14 cellular contexts compared by ENCODE assay signal in the genomic region with DNA sequence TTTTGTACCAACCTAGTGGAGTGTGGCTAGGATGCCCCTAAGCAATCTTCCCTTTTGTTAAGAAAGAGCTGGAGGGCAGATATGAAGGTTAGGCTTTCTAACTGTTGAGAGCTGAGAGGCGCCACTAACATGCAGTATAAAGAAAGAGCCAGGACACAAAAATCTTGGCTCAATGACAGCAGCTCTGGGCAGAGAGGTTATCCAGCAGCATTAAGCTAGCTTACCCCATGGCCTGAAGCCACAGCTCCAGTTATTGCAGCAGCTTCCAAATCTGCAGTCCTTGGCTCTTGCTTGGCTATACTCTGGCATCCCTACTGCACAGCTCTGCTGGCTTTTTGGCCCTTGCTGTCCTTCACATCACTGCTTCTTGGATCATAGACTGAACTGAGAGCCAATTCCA.
A peak's percentile ranks its signal among the peaks of the same experiment; 100 is the strongest.
DNase-seq lines count a peak whose midpoint lies in the region; ATAC-seq and TF ChIP-seq lines count a peak whose summit lies in the region.
"Had no signal": no experiment of that assay in that cellular context is flagged by ENCODE, and none has a peak within 500 bp of the region (broad histone marks: within the 10 kb centered on the region; RNA-seq: fewer than 3 reads in every experiment).

No MANE protein-coding gene starts in this region.

- ATAC-seq in Right ventricle myocardium inferior (peak; percentile 99), esophagus mucosa (peak; percentile 25), right lobe of liver (peak; percentile 97 to 99 (median 98))
- ATAC-seq in activated naive CD8-positive, alpha-beta T cell treated with anti-CD3 and anti-CD28 coated beads, Interleukin-2, amount 50 U/mL, for 24 hours: no peak
- ATAC-seq: stimulated activated naive B cell treated with anti-CD40 and anti-IgM and Interleukin-4, amounts not matched to agents 10 μg/mL and 1 μg/mL and 100 μg/mL, for 72 hours had no signal

- H3K4me3 Mint-ChIP-seq in activated naive CD8-positive, alpha-beta T cell treated with anti-CD3 and anti-CD28 coated beads, Interleukin-2, amount 50 U/mL, for 24 hours: no peak overlapping the region
- H3K4me3 Mint-ChIP-seq: activated naive CD4-positive, alpha-beta T cell treated with anti-CD3 and anti-CD28 coated beads, Interleukin-2, amount 10 ng/mL, durations not matched to agents 7 days and 5 days; central memory CD8-positive, alpha-beta T cell; stimulated activated naive B cell treated with anti-CD40 and anti-IgM and Interleukin-4, amounts not matched to agents 10 μg/mL and 1 μg/mL and 100 μg/mL, for 72 hours had no signal

- no peaks in the 10 kb centered on the region for H3K9me3 Mint-ChIP-seq in activated naive CD8-positive, alpha-beta T cell treated with anti-CD3 and anti-CD28 coated beads, Interleukin-2, amount 50 U/mL, for 24 hours
- H3K9me3 Mint-ChIP-seq: activated naive CD4-positive, alpha-beta T cell treated with anti-CD3 and anti-CD28 coated beads, Interleukin-2, amount 10 ng/mL, durations not matched to agents 7 days and 5 days had no signal

- DNase-seq in Right ventricle myocardium inferior (ENCODE audit: missing footprints) (peak; percentile 77), right atrium auricular region (ENCODE audit: low spot score) (no peak), right lobe of liver (peak; percentile 52 to 91 (median 73)), SHP77 (lab: John Stamatoyannopoulos, UW) (no peak), NCI-H2227 treated with DMSO at 0.1 percent for 48 hours (lab: John Stamatoyannopoulos, UW) (no peak), NCI-H1105 (lab: John Stamatoyannopoulos, UW) (no peak)
- no peak for DNase-seq in activated naive CD8-positive, alpha-beta T cell treated with anti-CD3 and anti-CD28 coated beads, Interleukin-2, amount 50 U/mL, for 24 hours
- DNase-seq: ACHN; activated naive CD4-positive, alpha-beta T cell treated with anti-CD3 and anti-CD28 coated beads, Interleukin-2, amount 10 ng/mL, durations not matched to agents 7 days and 5 days; COR-L47; mesenchymal stem cell; stimulated activated naive B cell treated with anti-CD40 and anti-IgM and Interleukin-4, amounts not matched to agents 10 μg/mL and 1 μg/mL and 100 μg/mL, for 72 hours had no signal

- H3K9me3 ChIP-seq in right atrium auricular region (no peaks in the 10 kb centered on the region), right lobe of liver (no peaks in the 10 kb centered on the region)

- H3K4me3 ChIP-seq in right atrium auricular region (no peak overlapping the region), right lobe of liver (no peak overlapping the region)

- WGBS in right lobe of liver (ENCODE audit: insufficient coverage, low coverage, low lambda C conversion rate, missing lambda C conversion rate): 50% methylated on average over 1 of the region's 1 CpG

- TF ChIP-seq CTCF in right atrium auricular region (IDR thresholded peaks at IDR 0.05): peak in 1 of 2 donors; percentile 27
- peak in 2 of 4 donors; percentile 13 to 30 for TF ChIP-seq CTCF in right lobe of liver (IDR thresholded peaks at IDR 0.05)

- no peaks in the 10 kb centered on the region for H3K4me1 Mint-ChIP-seq in activated naive CD8-positive, alpha-beta T cell treated with anti-CD3 and anti-CD28 coated beads, Interleukin-2, amount 50 U/mL, for 24 hours
- H3K4me1 Mint-ChIP-seq: activated naive CD4-positive, alpha-beta T cell treated with anti-CD3 and anti-CD28 coated beads, Interleukin-2, amount 10 ng/mL, durations not matched to agents 7 days and 5 days; central memory CD8-positive, alpha-beta T cell had no signal

- H3K4me1 ChIP-seq in right atrium auricular region (peaks cover 0 to 9% of the 10 kb centered on the region in 2 donors), right lobe of liver (no peaks in the 10 kb centered on the region)

- H3K27me3 ChIP-seq in right atrium auricular region (no peaks in the 10 kb centered on the region), right lobe of liver (no peaks in the 10 kb centered on the region)

- intact Hi-C loops in Right ventricle myocardium inferior (cut with DNase I): loop anchor here (1.0 to 2.0 kb wide), 2 partner anchors 137 to 243 kb away; no protein-coding TSS in a partner anchor
- intact Hi-C loops in right lobe of liver (cut with DNase I): no loop called here

- H3K36me3 ChIP-seq in right atrium auricular region (no peaks in the 10 kb centered on the region), right lobe of liver (no peaks in the 10 kb centered on the region)

- no peak for TF ChIP-seq POLR2A in right lobe of liver (IDR thresholded peaks at IDR 0.05)

- peaks cover 2% of the 10 kb centered on the region for H3K27me3 Mint-ChIP-seq in activated naive CD8-positive, alpha-beta T cell treated with anti-CD3 and anti-CD28 coated beads, Interleukin-2, amount 50 U/mL, for 24 hours
- H3K27me3 Mint-ChIP-seq: activated naive CD4-positive, alpha-beta T cell treated with anti-CD3 and anti-CD28 coated beads, Interleukin-2, amount 10 ng/mL, durations not matched to agents 7 days and 5 days; central memory CD8-positive, alpha-beta T cell; stimulated activated naive B cell treated with anti-CD40 and anti-IgM and Interleukin-4, amounts not matched to agents 10 μg/mL and 1 μg/mL and 100 μg/mL, for 72 hours had no signal

- no peaks in the 10 kb centered on the region for H3K36me3 Mint-ChIP-seq in activated naive CD8-positive, alpha-beta T cell treated with anti-CD3 and anti-CD28 coated beads, Interleukin-2, amount 50 U/mL, for 24 hours (ENCODE audit: low read depth)
- H3K36me3 Mint-ChIP-seq: activated naive CD4-positive, alpha-beta T cell treated with anti-CD3 and anti-CD28 coated beads, Interleukin-2, amount 10 ng/mL, durations not matched to agents 7 days and 5 days; stimulated activated naive B cell treated with anti-CD40 and anti-IgM and Interleukin-4, amounts not matched to agents 10 μg/mL and 1 μg/mL and 100 μg/mL, for 72 hours had no signal

- H3K27ac ChIP-seq in right atrium auricular region: no peak overlapping the region
- H3K27ac ChIP-seq in right lobe of liver: no peak overlapping the region

- H3K27ac Mint-ChIP-seq in activated naive CD8-positive, alpha-beta T cell treated with anti-CD3 and anti-CD28 coated beads, Interleukin-2, amount 50 U/mL, for 24 hours: no peak overlapping the region
- H3K27ac Mint-ChIP-seq: activated naive CD4-positive, alpha-beta T cell treated with anti-CD3 and anti-CD28 coated beads, Interleukin-2, amount 10 ng/mL, durations not matched to agents 7 days and 5 days; stimulated activated naive B cell treated with anti-CD40 and anti-IgM and Interleukin-4, amounts not matched to agents 10 μg/mL and 1 μg/mL and 100 μg/mL, for 72 hours had no signal

Comparison
In these comparisons a context has a peak if more than half of its experiments do, and no peak if none do; other contexts are left out.
1. DNase-seq: peak in Right ventricle myocardium inferior (single experiment) and right lobe of liver (3 of 3); none in right atrium auricular region (single experiment), SHP77 (0 of 2), NCI-H2227 treated with DMSO at 0.1 percent for 48 hours (single experiment), activated naive CD8-positive, alpha-beta T cell treated with anti-CD3 and anti-CD28 coated beads, Interleukin-2, amount 50 U/mL, for 24 hours (single experiment) and NCI-H1105 (single experiment).